Comparison of ENCODE assay signal across 1 cellular context in the genomic region with DNA sequence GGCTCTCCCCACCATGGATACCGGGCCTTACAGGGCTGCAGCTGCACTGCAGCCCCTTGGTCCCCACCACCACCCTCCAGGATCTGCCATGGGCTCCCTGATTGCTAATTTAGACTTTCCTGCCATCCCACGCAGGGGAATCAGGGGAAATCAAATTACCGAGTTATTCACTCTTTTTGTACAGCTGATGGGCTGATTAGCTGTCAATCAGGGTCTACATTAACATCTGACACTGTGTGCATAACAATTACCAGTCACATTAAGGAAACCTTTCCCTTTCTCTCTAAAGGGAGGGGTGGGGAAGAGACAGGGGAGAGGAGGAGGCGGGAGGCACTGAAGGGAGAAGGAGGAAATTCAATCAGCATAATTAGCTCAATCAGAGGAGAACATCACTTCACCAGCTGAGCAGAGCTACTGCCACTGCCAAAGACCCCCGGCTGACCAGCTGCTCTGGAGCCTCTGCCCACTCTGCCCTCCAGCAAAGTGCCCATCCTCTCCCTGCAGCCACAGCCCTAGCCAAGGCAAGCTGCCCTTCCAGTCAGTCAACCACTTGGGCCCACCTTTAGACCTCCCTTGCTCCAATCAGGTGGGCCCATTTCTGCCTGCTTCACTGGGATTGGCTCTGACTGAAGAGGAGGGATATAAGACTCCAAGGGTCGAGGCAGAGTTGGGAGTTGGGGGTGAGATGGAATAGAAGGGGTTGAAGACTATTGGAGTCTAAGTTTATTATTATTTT.
TF ChIP-seq lines count a peak whose summit lies in the region.

No MANE protein-coding gene starts in this region.

TF ChIP-seq in HepG2, 621 proteins besides CTCF, POLR2A, EP300 and RAD21:
- TF ChIP-seq NFYB (CRISPR knock-in tag; IDR thresholded peaks at IDR 0.05) (peak; percentile 19; the same call in 1 of the 2 replicates), NFYC (CRISPR knock-in tag; IDR thresholded peaks at IDR 0.05) (peak; percentile 45; the same call in 1 of the 2 replicates), ZBTB8A (CRISPR knock-in tag; IDR thresholded peaks at IDR 0.05; ENCODE audit: borderline replicate concordance, low read depth) (no peak)
